Comparison of ENCODE assay signal across 9 cellular contexts in genomic region chr12:54428050-54429013, GRCh38.
DNase-seq lines count a peak whose midpoint lies in the region; ATAC-seq lines count a peak whose summit lies in the region.
"Had no signal": no experiment of that assay in that cellular context is flagged by ENCODE, and none has a peak within 500 bp of the region (broad histone marks: within the 10 kb centered on the region; RNA-seq: fewer than 3 reads in every experiment).

No MANE protein-coding gene starts in this region.

- peaks cover 48% of the 10 kb centered on the region for H3K4me1 ChIP-seq in adipocyte (ENCODE audit: control insufficient read depth, insufficient read depth, low read length)

- ATAC-seq in stimulated activated naive CD8-positive, alpha-beta T cell treated with anti-CD3 and anti-CD28 coated beads, Interleukin-15, amount 100 ng/mL, for 72 hours: peak; percentile 27
- ATAC-seq in GM18519 (IDR thresholded peaks at IDR 0.05; ENCODE audit: low FRiP score, unreplicated experiment) (no peak), GM21367 (IDR thresholded peaks at IDR 0.05; ENCODE audit: unreplicated experiment) (no peak), HG03520 (IDR thresholded peaks at IDR 0.05; ENCODE audit: unreplicated experiment) (no peak)

- H3K4me3 ChIP-seq in adipocyte (ENCODE audit: low read length): no peak overlapping the region

- no peaks in the 10 kb centered on the region for H3K27me3 Mint-ChIP-seq in stimulated activated naive CD8-positive, alpha-beta T cell treated with anti-CD3 and anti-CD28 coated beads, Interleukin-15, amount 100 ng/mL, for 72 hours
- H3K27me3 Mint-ChIP-seq: central memory CD8-positive, alpha-beta T cell had no signal

- H3K9ac ChIP-seq in adipocyte (ENCODE audit: low read length): peak overlapping the region; percentile 15

- H3K27me3 ChIP-seq in adipocyte (replicated peaks; ENCODE audit: control insufficient read depth, insufficient read depth, low read length): no peaks in the 10 kb centered on the region

- H3K36me3 ChIP-seq in adipocyte (ENCODE audit: control insufficient read depth, insufficient read depth, low read length, severe bottlenecking): no peaks in the 10 kb centered on the region

- no peaks in the 10 kb centered on the region for H3K9me3 ChIP-seq in adipocyte (ENCODE audit: control insufficient read depth, low read length)

- H3K9me3 Mint-ChIP-seq in stimulated activated naive CD8-positive, alpha-beta T cell treated with anti-CD3 and anti-CD28 coated beads, Interleukin-15, amount 100 ng/mL, for 72 hours: no peaks in the 10 kb centered on the region
- H3K9me3 Mint-ChIP-seq: central memory CD8-positive, alpha-beta T cell had no signal

- no peak overlapping the region for H3K27ac Mint-ChIP-seq in stimulated activated naive CD8-positive, alpha-beta T cell treated with anti-CD3 and anti-CD28 coated beads, Interleukin-15, amount 100 ng/mL, for 72 hours

- peak; percentile 76 for DNase-seq in HS-27A (ENCODE audit: low read depth)
- DNase-seq in adipocyte (ENCODE audit: low read depth): no peak
- DNase-seq in hepatic stellate cell (ENCODE audit: low spot score): peak; percentile 70
- no peak for DNase-seq in stimulated activated naive CD8-positive, alpha-beta T cell treated with anti-CD3 and anti-CD28 coated beads, Interleukin-15, amount 100 ng/mL, for 72 hours
- no peak for DNase-seq in NCI-H1930 (lab: John Stamatoyannopoulos, UW)

- no peak overlapping the region for H3K4me3 Mint-ChIP-seq in stimulated activated naive CD8-positive, alpha-beta T cell treated with anti-CD3 and anti-CD28 coated beads, Interleukin-15, amount 100 ng/mL, for 72 hours
- H3K4me3 Mint-ChIP-seq: central memory CD8-positive, alpha-beta T cell had no signal

- H3K4me1 Mint-ChIP-seq in stimulated activated naive CD8-positive, alpha-beta T cell treated with anti-CD3 and anti-CD28 coated beads, Interleukin-15, amount 100 ng/mL, for 72 hours: peaks cover 47% of the 10 kb centered on the region

Comparison
In these comparisons a context has a peak if more than half of its experiments do, and no peak if none do; other contexts are left out.
1. DNase-seq: peak in HS-27A (single experiment) and hepatic stellate cell (single experiment); none in adipocyte (single experiment), stimulated activated naive CD8-positive, alpha-beta T cell treated with anti-CD3 and anti-CD28 coated beads, Interleukin-15, amount 100 ng/mL, for 72 hours (0 of 2) and NCI-H1930 (0 of 2).